Comparison of ENCODE assay signal across 11 cellular contexts in the genomic region with DNA sequence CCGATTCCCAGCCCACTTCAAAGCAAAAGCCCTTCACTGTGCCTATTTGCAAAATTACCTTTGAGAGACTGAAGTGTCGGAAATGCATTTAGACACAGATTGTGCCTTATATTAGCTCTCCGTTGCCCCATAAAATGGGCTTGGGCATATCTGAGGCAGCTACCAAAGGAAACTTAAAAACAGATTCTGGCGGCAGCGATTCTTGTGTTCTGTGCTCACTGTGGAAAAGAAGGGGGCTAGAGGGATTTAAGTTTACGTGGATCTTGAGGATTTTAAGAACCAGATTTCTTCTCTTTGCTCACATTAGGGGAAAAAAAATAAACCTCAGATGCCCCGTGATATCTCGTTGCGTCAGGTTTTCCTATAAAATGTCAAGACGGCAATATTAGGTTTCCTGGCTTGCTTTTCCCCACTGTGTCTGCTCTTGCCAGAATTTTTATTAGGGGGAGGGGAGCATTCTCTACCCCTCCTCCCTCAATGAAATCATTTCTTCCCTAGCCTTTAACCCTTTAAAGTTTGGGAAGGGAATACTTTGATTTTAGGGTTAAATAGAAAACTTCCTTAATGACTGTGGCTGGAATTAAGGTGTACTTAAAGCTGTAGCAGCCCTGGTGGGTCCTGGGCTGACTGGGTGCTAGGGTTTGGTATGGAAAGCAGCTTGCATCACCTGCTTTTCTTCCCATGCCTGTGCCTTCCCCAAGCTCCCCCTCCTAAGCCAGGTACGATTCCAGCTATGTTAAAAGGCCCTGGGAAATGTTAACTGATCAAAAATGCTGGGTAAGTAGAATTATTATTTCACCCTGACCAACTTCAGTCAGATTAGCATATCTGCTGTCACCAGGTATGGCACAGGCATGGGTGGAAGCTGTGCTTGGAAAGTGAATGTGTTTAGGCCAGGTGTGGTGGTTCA.
A peak's percentile ranks its signal among the peaks of the same experiment; 100 is the strongest.
DNase-seq lines count a peak whose midpoint lies in the region; ATAC-seq, FAIRE-seq and TF ChIP-seq lines count a peak whose summit lies in the region.
"Had no signal": no experiment of that assay in that cellular context is flagged by ENCODE, and none has a peak within 500 bp of the region (broad histone marks: within the 10 kb centered on the region; RNA-seq: fewer than 3 reads in every experiment).

No MANE protein-coding gene starts in this region.

- TF ChIP-seq CTCF in GM12878 (IDR thresholded peaks at IDR 0.05 in 2 of 3, conservative IDR thresholded peaks at IDR 0.05 in 1 of 3; ENCODE audit: control insufficient read depth in 2 of 3, extremely low read depth in 1 of 3, insufficient read depth in 1 of 3, low read depth in 3 of 3, low read length in 3 of 3) = no peak
- no peak for TF ChIP-seq CTCF in suprapubic skin (IDR thresholded peaks at IDR 0.05)

- no peak overlapping the region for H3K9ac ChIP-seq in GM12878 (ENCODE audit: control insufficient read depth, insufficient read depth, low read length)
- peak overlapping the region; percentile 89 for H3K9ac ChIP-seq in mesenchymal stem cell (ENCODE audit: low read length)

- H3K9me3 ChIP-seq in GM12878 (replicated peaks; ENCODE audit: control insufficient read depth, insufficient read depth, low read length) = no peaks in the 10 kb centered on the region
- H3K9me3 ChIP-seq in mesenchymal stem cell (ENCODE audit: control insufficient read depth, low read length) = no peaks in the 10 kb centered on the region
- H3K9me3 ChIP-seq in suprapubic skin = no peaks in the 10 kb centered on the region

- H3K27me3 ChIP-seq in GM12878 (replicated peaks in 1 of 2; ENCODE audit: control insufficient read depth in 2 of 2, insufficient read depth in 2 of 2, low read length in 1 of 2) = no peaks in the 10 kb centered on the region
- no peaks in the 10 kb centered on the region for H3K27me3 ChIP-seq in mesenchymal stem cell (ENCODE audit: control insufficient read depth in 1 of 2, insufficient read depth in 1 of 2, low read length in 2 of 2)
- H3K27me3 ChIP-seq in suprapubic skin = no peaks in the 10 kb centered on the region

- H3K4me2 ChIP-seq in GM12878 (ENCODE audit: control insufficient read depth, insufficient read depth) (peak overlapping the region; percentile 20; the same call in 1 of the 2 replicates), mesenchymal stem cell (ENCODE audit: low read length, poor library complexity, severe bottlenecking) (no peak overlapping the region)

- no peak overlapping the region for H3K14ac ChIP-seq in mesenchymal stem cell (ENCODE audit: low read length in 2 of 2)

- DNase-seq in activated CD4-positive, alpha-beta T cell treated with anti-CD3 and anti-CD28 coated beads, Interleukin-2, amount 10 ng/mL, durations not matched to agents 24 days and 14 days = no peak
- no peak for DNase-seq in activated CD4-positive, alpha-beta T cell treated with anti-CD3 and anti-CD28 coated beads, Interleukin-2, amount 10 ng/mL, durations not matched to agents 7 days and 5 days
- DNase-seq in GM12878 (ENCODE audit: low read depth, low spot score) (no peak), mesenchymal stem cell (no peak), suprapubic skin (ENCODE audit: low spot score in 2 of 2) (no peak), cerebellar nuclear complex (lab: John Stamatoyannopoulos, UW) (no peak), MV-4-11 (lab: John Stamatoyannopoulos, UW) (no peak)
- DNase-seq: activated effector memory CD4-positive, alpha-beta T cell treated with Interleukin-2 at 50 U/mL for 16 hours; NCI-H187; SW 1271 had no signal

- H3K79me2 ChIP-seq in GM12878 (ENCODE audit: control insufficient read depth, insufficient read depth, low read length) = peaks cover 70% of the 10 kb centered on the region

- no peak for FAIRE-seq in GM12878 (lab: Jason Lieb, UNC)

- H3K27ac Mint-ChIP-seq in activated CD4-positive, alpha-beta T cell treated with anti-CD3 and anti-CD28 coated beads, Interleukin-2, amount 10 ng/mL, durations not matched to agents 24 days and 14 days = peak overlapping the region; percentile 72
- H3K27ac Mint-ChIP-seq in activated CD4-positive, alpha-beta T cell treated with anti-CD3 and anti-CD28 coated beads, Interleukin-2, amount 10 ng/mL, durations not matched to agents 7 days and 5 days = no peak overlapping the region

- H2BK12ac ChIP-seq in mesenchymal stem cell (ENCODE audit: low read length in 2 of 2) = peak overlapping the region in 1 of 2 experiments; percentile 15

- H2AFZ ChIP-seq in GM12878 (ENCODE audit: control insufficient read depth, low read depth, low read length) (no peak overlapping the region), mesenchymal stem cell (ENCODE audit: low read depth, low read length) (no peak overlapping the region)

- POLR2A ChIA-PET in activated CD4-positive, alpha-beta T cell treated with anti-CD3 and anti-CD28 coated beads, Interleukin-2, amount 10 ng/mL, durations not matched to agents 7 days and 5 days (lab: Charles Lee) = no interaction called here
- POLR2A ChIA-PET in GM12878 (lab: Charles Lee) = interaction anchor here (0.6 to 1.7 kb wide), 7 partner anchors 10 to 55 kb away, joined by 3 to 6 read pairs (median 4); no protein-coding TSS in a partner anchor

- no peak overlapping the region for H3K4me3 Mint-ChIP-seq in activated CD4-positive, alpha-beta T cell treated with anti-CD3 and anti-CD28 coated beads, Interleukin-2, amount 10 ng/mL, durations not matched to agents 24 days and 14 days
- H3K4me3 Mint-ChIP-seq in activated CD4-positive, alpha-beta T cell treated with anti-CD3 and anti-CD28 coated beads, Interleukin-2, amount 10 ng/mL, durations not matched to agents 7 days and 5 days = no peak overlapping the region

- intact Hi-C loops in activated CD4-positive, alpha-beta T cell treated with anti-CD3 and anti-CD28 coated beads, Interleukin-2, amount 10 ng/mL, durations not matched to agents 24 days and 14 days (cut with micrococcal nuclease) = no loop called here
- intact Hi-C loops in GM12878 (cut with micrococcal nuclease; ENCODE audit: unreplicated experiment) = no loop called here

- no peak overlapping the region for H3K4me3 ChIP-seq in GM12878
- peak overlapping the region in 1 of 2 experiments; percentile 69 for H3K4me3 ChIP-seq in mesenchymal stem cell (ENCODE audit: insufficient read depth in 1 of 2, low read depth in 1 of 2, low read length in 2 of 2)
- no peak overlapping the region for H3K4me3 ChIP-seq in suprapubic skin

- H3K4ac ChIP-seq in mesenchymal stem cell (ENCODE audit: low read depth in 1 of 2, low read length in 2 of 2) = peak overlapping the region in 1 of 2 experiments; percentile 21

- H4K91ac ChIP-seq in mesenchymal stem cell (ENCODE audit: low read length) = no peak overlapping the region

- TF ChIP-seq POLR2A in GM12878 (IDR thresholded peaks at IDR 0.05; ENCODE audit: low read depth, low read length) (no peak), suprapubic skin (IDR thresholded peaks at IDR 0.05) (no peak)

- CTCF ChIA-PET in activated CD4-positive, alpha-beta T cell treated with anti-CD3 and anti-CD28 coated beads, Interleukin-2, amount 10 ng/mL, durations not matched to agents 7 days and 5 days (lab: Charles Lee) = interaction anchor here (1.1 to 2.7 kb wide), 3 partner anchors 9 to 55 kb away, joined by 4 to 13 read pairs (median 5); no protein-coding TSS in a partner anchor
- CTCF ChIA-PET in GM12878 (lab: Yijun Ruan, JAX) = interaction anchor here (1.0 to 1.6 kb wide), 3 partner anchors 9 to 70 kb away, joined by 3 to 6 read pairs (median 3); no protein-coding TSS in a partner anchor

- H4K20me1 ChIP-seq in GM12878 (ENCODE audit: control insufficient read depth, insufficient read depth) = peaks cover 6% of the 10 kb centered on the region; the same call in 1 of the 2 replicates

- H3K9me3 Mint-ChIP-seq in activated CD4-positive, alpha-beta T cell treated with anti-CD3 and anti-CD28 coated beads, Interleukin-2, amount 10 ng/mL, durations not matched to agents 24 days and 14 days = no peaks in the 10 kb centered on the region
- no peaks in the 10 kb centered on the region for H3K9me3 Mint-ChIP-seq in activated CD4-positive, alpha-beta T cell treated with anti-CD3 and anti-CD28 coated beads, Interleukin-2, amount 10 ng/mL, durations not matched to agents 7 days and 5 days

- H3K4me1 Mint-ChIP-seq in activated CD4-positive, alpha-beta T cell treated with anti-CD3 and anti-CD28 coated beads, Interleukin-2, amount 10 ng/mL, durations not matched to agents 24 days and 14 days = peaks cover 78% of the 10 kb centered on the region
- peaks cover 96% of the 10 kb centered on the region for H3K4me1 Mint-ChIP-seq in activated CD4-positive, alpha-beta T cell treated with anti-CD3 and anti-CD28 coated beads, Interleukin-2, amount 10 ng/mL, durations not matched to agents 7 days and 5 days

- no peak overlapping the region for H2AK5ac ChIP-seq in mesenchymal stem cell (ENCODE audit: low read length, severe bottlenecking)

- BruUV-seq in GM12878 (replicated peaks; lab: Mats Ljungman, UMichigan) = no TSS peak

- RAD21 ChIA-PET in GM12878 (lab: Charles Lee; ENCODE audit: unreplicated experiment) = interaction anchor here (0.9 to 1.8 kb wide), 7 partner anchors 17 to 58 kb away, joined by 3 to 9 read pairs (median 4); no protein-coding TSS in a partner anchor

- H3K27ac ChIP-seq in GM12878 (ENCODE audit: control insufficient read depth, insufficient read depth) = peak overlapping the region; percentile 38; the same call in 1 of the 2 replicates
- H3K27ac ChIP-seq in mesenchymal stem cell (ENCODE audit: low read length, poor library complexity, severe bottlenecking) = no peak overlapping the region
- peak overlapping the region; percentile 59 for H3K27ac ChIP-seq in suprapubic skin

- no peak for TF ChIP-seq RAD21 in GM12878 (IDR thresholded peaks at IDR 0.05; ENCODE audit: insufficient read depth, low read depth, low read length)

- peak overlapping the region; percentile 61 to 78 for H3K18ac ChIP-seq in mesenchymal stem cell (ENCODE audit: low read depth in 1 of 2, low read length in 2 of 2)

- no peak overlapping the region for H3K23ac ChIP-seq in mesenchymal stem cell (ENCODE audit: low read length in 2 of 2)

- SMC1A ChIA-PET in GM12878 (lab: Charles Lee; ENCODE audit: uncharacterized antibody, unreplicated experiment) = interaction anchor here (0.8 to 14.8 kb wide), 20 partner anchors 9 to 192 kb away, joined by 3 to 179 read pairs (median 4); no protein-coding TSS in a partner anchor

- 94% methylated on average over 11 of the region's 11 CpGs for WGBS in GM12878 (ENCODE audit: insufficient coverage, insufficient replicate concordance, low lambda C conversion rate, missing lambda C conversion rate)
- WGBS in mesenchymal stem cell = 86% methylated on average over 10 of the region's 11 CpGs
- WGBS in suprapubic skin = 48% methylated on average over 11 of the region's 11 CpGs

- no peak overlapping the region for H2BK15ac ChIP-seq in mesenchymal stem cell (ENCODE audit: low read depth, poor library complexity, severe bottlenecking)

- TF ChIP-seq EP300 in GM12878 (IDR thresholded peaks at IDR 0.05; ENCODE audit: borderline replicate concordance in 1 of 2, control insufficient read depth in 1 of 2, low read depth in 2 of 2, low read length in 2 of 2) = no peak
- TF ChIP-seq EP300 in suprapubic skin (IDR thresholded peaks at IDR 0.05) = no peak

- in situ Hi-C loops in GM12878 (cut with MboI) = no loop called here

- H3K4me1 ChIP-seq in GM12878 (ENCODE audit: control insufficient read depth, insufficient read depth, low read length) = peaks cover 49% of the 10 kb centered on the region
- peaks cover 22% of the 10 kb centered on the region for H3K4me1 ChIP-seq in mesenchymal stem cell (ENCODE audit: control insufficient read depth, insufficient read depth, low read depth, low read length)
- peaks cover 82% of the 10 kb centered on the region for H3K4me1 ChIP-seq in suprapubic skin

- H4K8ac ChIP-seq in mesenchymal stem cell (ENCODE audit: low read length) = no peak overlapping the region

- H3K36me3 ChIP-seq in GM12878 (ENCODE audit: control insufficient read depth in 2 of 2, insufficient read depth in 2 of 2, low read length in 1 of 2) (no peaks in the 10 kb centered on the region; a peak in 1 of 4 replicates), mesenchymal stem cell (ENCODE audit: control insufficient read depth in 1 of 2, insufficient read depth in 2 of 2, low read depth in 1 of 2, low read length in 2 of 2) (peaks cover 0 to 12% of the 10 kb centered on the region in 2 experiments), suprapubic skin (no peaks in the 10 kb centered on the region)

- no peak overlapping the region for H2BK5ac ChIP-seq in mesenchymal stem cell (ENCODE audit: low read depth, low read length, poor library complexity, severe bottlenecking)

- H2BK120ac ChIP-seq in mesenchymal stem cell (ENCODE audit: low read depth, low read length) = peak overlapping the region; percentile 80

- peaks cover 30% of the 10 kb centered on the region for H3K79me1 ChIP-seq in mesenchymal stem cell (replicated peaks; ENCODE audit: low read length, poor library complexity, severe bottlenecking)

- peaks cover 26% of the 10 kb centered on the region for H3K36me3 Mint-ChIP-seq in activated CD4-positive, alpha-beta T cell treated with anti-CD3 and anti-CD28 coated beads, Interleukin-2, amount 10 ng/mL, durations not matched to agents 24 days and 14 days (ENCODE audit: low read depth)
- peaks cover 48% of the 10 kb centered on the region for H3K36me3 Mint-ChIP-seq in activated CD4-positive, alpha-beta T cell treated with anti-CD3 and anti-CD28 coated beads, Interleukin-2, amount 10 ng/mL, durations not matched to agents 7 days and 5 days (ENCODE audit: low read depth)

- H3K27me3 Mint-ChIP-seq in activated CD4-positive, alpha-beta T cell treated with anti-CD3 and anti-CD28 coated beads, Interleukin-2, amount 10 ng/mL, durations not matched to agents 24 days and 14 days = no peaks in the 10 kb centered on the region
- no peaks in the 10 kb centered on the region for H3K27me3 Mint-ChIP-seq in activated CD4-positive, alpha-beta T cell treated with anti-CD3 and anti-CD28 coated beads, Interleukin-2, amount 10 ng/mL, durations not matched to agents 7 days and 5 days

- no peak for ATAC-seq in GM12878
- ATAC-seq in HG02870 (IDR thresholded peaks at IDR 0.05; ENCODE audit: unreplicated experiment) = no peak
